In genomic region chr22:19285831-19286230, GRCh38 we compare ENCODE assay signal across 1 cellular context.
TF ChIP-seq lines count a peak whose summit lies in the region.

No MANE protein-coding gene starts in this region.

TF ChIP-seq in SK-N-SH treated with all-trans-retinoic acid at 6 μM for 48 hours, 23 proteins besides CTCF, POLR2A, EP300 and RAD21 (continued from another document):
- TF ChIP-seq ZNF565 (CRISPR knock-in tag; conservative IDR thresholded peaks at IDR 0.05; ENCODE audit: low read depth) (no peak), TCF4 (CRISPR knock-in tag; IDR thresholded peaks at IDR 0.05; ENCODE audit: borderline replicate concordance) (no peak), SNAI2 (CRISPR knock-in tag; IDR thresholded peaks at IDR 0.05) (no peak), ZFP30 (CRISPR knock-in tag; IDR thresholded peaks at IDR 0.05) (no peak), ZNF8 (CRISPR knock-in tag; IDR thresholded peaks at IDR 0.05) (no peak), ZC3H10 (CRISPR knock-in tag; IDR thresholded peaks at IDR 0.05) (no peak)
TF ChIP-seq in SK-N-SH treated with all-trans-retinoic acid at 6 μM for 48 hours: peak in this region for 0.
